Comparison of ENCODE assay signal across 2 cellular contexts in the genomic region with DNA sequence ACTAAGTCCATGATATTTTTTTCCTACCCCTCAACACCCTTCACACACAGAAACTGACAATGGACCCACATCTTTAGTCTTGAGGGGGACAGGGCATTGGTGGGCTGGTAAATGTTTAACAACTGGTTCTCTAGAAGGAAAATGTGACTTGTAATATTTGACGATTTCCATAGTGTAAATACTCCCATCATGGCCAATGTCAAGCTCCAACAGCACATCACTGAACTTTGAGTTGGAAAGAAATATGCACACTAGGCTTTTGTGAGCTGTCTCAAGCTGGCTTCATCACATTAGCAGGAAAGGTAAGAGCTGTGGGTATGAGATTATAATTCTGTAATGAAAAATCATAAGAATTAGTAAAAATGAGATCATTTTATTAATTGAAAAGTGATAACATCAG.
A peak's percentile ranks its signal among the peaks of the same experiment; 100 is the strongest.
TF ChIP-seq lines count a peak whose summit lies in the region.

No MANE protein-coding gene starts in this region.

TF ChIP-seq in HepG2, 621 proteins besides CTCF, POLR2A, EP300 and RAD21 (continued from another document and continues in another):
- TF ChIP-seq CEBPG (CRISPR knock-in tag; IDR thresholded peaks at IDR 0.05) (no peak), ZNF17 (CRISPR knock-in tag; IDR thresholded peaks at IDR 0.05) (no peak), IKZF1 (IDR thresholded peaks at IDR 0.05) (no peak), ZNF567 (CRISPR knock-in tag; IDR thresholded peaks at IDR 0.05; ENCODE audit: borderline replicate concordance) (no peak), ZSCAN12 (CRISPR knock-in tag; IDR thresholded peaks at IDR 0.05) (no peak), MZF1 (CRISPR knock-in tag; IDR thresholded peaks at IDR 0.05; ENCODE audit: borderline replicate concordance) (no peak), ATRX (CRISPR knock-in tag; IDR thresholded peaks at IDR 0.05; ENCODE audit: borderline replicate concordance) (no peak), XRCC5 (optimal IDR thresholded peaks at IDR 0.05; ENCODE audit: low read length) (no peak), ZFYVE20 (CRISPR knock-in tag; IDR thresholded peaks at IDR 0.05; ENCODE audit: borderline replicate concordance, low read depth) (no peak), SIN3B (IDR thresholded peaks at IDR 0.05; ENCODE audit: low read length) (no peak), ZBTB3 (CRISPR knock-in tag; IDR thresholded peaks at IDR 0.05; ENCODE audit: borderline replicate concordance, low read depth) (no peak), ZNF446 (CRISPR knock-in tag; IDR thresholded peaks at IDR 0.05) (no peak)
- TF ChIP-seq, protein P1, sequence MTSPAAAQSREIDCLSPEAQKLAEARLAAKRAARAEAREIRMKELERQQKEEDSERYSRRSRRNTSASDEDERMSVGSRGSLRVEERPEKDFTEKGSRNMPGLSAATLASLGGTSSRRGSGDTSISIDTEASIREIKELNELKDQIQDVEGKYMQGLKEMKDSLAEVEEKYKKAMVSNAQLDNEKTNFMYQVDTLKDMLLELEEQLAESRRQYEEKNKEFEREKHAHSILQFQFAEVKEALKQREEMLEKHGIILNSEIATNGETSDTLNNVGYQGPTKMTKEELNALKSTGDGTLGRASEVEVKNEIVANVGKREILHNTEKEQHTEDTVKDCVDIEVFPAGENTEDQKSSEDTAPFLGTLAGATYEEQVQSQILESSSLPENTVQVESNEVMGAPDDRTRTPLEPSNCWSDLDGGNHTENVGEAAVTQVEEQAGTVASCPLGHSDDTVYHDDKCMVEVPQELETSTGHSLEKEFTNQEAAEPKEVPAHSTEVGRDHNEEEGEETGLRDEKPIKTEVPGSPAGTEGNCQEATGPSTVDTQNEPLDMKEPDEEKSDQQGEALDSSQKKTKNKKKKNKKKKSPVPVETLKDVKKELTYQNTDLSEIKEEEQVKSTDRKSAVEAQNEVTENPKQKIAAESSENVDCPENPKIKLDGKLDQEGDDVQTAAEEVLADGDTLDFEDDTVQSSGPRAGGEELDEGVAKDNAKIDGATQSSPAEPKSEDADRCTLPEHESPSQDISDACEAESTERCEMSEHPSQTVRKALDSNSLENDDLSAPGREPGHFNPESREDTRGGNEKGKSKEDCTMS (CRISPR knock-in tag; conservative IDR thresholded peaks at IDR 0.05): no peak
- TF ChIP-seq, protein P2, sequence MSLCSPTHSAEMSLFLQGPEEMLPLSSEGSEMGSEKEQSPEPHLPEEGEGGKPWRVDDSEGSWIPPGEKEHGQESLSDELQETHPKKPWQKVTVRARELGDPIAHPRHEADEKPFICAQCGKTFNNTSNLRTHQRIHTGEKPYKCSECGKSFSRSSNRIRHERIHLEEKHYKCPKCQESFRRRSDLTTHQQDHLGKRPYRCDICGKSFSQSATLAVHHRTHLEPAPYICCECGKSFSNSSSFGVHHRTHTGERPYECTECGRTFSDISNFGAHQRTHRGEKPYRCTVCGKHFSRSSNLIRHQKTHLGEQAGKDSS (CRISPR knock-in tag; IDR thresholded peaks at IDR 0.05; ENCODE audit: borderline replicate concordance, low read depth): no peak
- TF ChIP-seq, protein P3, sequence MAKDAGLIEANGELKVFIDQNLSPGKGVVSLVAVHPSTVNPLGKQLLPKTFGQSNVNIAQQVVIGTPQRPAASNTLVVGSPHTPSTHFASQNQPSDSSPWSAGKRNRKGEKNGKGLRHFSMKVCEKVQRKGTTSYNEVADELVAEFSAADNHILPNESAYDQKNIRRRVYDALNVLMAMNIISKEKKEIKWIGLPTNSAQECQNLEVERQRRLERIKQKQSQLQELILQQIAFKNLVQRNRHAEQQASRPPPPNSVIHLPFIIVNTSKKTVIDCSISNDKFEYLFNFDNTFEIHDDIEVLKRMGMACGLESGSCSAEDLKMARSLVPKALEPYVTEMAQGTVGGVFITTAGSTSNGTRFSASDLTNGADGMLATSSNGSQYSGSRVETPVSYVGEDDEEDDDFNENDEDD (CRISPR knock-in tag; IDR thresholded peaks at IDR 0.05; ENCODE audit: borderline replicate concordance): no peak
- TF ChIP-seq, protein P4, sequence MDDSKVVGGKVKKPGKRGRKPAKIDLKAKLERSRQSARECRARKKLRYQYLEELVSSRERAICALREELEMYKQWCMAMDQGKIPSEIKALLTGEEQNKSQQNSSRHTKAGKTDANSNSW (CRISPR knock-in tag; IDR thresholded peaks at IDR 0.05; ENCODE audit: borderline replicate concordance): no peak
- TF ChIP-seq, protein P5, sequence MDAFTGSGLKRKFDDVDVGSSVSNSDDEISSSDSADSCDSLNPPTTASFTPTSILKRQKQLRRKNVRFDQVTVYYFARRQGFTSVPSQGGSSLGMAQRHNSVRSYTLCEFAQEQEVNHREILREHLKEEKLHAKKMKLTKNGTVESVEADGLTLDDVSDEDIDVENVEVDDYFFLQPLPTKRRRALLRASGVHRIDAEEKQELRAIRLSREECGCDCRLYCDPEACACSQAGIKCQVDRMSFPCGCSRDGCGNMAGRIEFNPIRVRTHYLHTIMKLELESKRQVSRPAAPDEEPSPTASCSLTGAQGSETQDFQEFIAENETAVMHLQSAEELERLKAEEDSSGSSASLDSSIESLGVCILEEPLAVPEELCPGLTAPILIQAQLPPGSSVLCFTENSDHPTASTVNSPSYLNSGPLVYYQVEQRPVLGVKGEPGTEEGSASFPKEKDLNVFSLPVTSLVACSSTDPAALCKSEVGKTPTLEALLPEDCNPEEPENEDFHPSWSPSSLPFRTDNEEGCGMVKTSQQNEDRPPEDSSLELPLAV (CRISPR knock-in tag; conservative IDR thresholded peaks at IDR 0.05; ENCODE audit: low read depth): no peak
- TF ChIP-seq, protein P6, sequence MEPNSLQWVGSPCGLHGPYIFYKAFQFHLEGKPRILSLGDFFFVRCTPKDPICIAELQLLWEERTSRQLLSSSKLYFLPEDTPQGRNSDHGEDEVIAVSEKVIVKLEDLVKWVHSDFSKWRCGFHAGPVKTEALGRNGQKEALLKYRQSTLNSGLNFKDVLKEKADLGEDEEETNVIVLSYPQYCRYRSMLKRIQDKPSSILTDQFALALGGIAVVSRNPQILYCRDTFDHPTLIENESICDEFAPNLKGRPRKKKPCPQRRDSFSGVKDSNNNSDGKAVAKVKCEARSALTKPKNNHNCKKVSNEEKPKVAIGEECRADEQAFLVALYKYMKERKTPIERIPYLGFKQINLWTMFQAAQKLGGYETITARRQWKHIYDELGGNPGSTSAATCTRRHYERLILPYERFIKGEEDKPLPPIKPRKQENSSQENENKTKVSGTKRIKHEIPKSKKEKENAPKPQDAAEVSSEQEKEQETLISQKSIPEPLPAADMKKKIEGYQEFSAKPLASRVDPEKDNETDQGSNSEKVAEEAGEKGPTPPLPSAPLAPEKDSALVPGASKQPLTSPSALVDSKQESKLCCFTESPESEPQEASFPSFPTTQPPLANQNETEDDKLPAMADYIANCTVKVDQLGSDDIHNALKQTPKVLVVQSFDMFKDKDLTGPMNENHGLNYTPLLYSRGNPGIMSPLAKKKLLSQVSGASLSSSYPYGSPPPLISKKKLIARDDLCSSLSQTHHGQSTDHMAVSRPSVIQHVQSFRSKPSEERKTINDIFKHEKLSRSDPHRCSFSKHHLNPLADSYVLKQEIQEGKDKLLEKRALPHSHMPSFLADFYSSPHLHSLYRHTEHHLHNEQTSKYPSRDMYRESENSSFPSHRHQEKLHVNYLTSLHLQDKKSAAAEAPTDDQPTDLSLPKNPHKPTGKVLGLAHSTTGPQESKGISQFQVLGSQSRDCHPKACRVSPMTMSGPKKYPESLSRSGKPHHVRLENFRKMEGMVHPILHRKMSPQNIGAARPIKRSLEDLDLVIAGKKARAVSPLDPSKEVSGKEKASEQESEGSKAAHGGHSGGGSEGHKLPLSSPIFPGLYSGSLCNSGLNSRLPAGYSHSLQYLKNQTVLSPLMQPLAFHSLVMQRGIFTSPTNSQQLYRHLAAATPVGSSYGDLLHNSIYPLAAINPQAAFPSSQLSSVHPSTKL (CRISPR knock-in tag; IDR thresholded peaks at IDR 0.05): peak; percentile 34; the same call in 1 of the 2 replicates

TF ChIP-seq in liver, 16 proteins besides CTCF, POLR2A, EP300 and RAD21 (continued from another document):
- TF ChIP-seq, protein P7, sequence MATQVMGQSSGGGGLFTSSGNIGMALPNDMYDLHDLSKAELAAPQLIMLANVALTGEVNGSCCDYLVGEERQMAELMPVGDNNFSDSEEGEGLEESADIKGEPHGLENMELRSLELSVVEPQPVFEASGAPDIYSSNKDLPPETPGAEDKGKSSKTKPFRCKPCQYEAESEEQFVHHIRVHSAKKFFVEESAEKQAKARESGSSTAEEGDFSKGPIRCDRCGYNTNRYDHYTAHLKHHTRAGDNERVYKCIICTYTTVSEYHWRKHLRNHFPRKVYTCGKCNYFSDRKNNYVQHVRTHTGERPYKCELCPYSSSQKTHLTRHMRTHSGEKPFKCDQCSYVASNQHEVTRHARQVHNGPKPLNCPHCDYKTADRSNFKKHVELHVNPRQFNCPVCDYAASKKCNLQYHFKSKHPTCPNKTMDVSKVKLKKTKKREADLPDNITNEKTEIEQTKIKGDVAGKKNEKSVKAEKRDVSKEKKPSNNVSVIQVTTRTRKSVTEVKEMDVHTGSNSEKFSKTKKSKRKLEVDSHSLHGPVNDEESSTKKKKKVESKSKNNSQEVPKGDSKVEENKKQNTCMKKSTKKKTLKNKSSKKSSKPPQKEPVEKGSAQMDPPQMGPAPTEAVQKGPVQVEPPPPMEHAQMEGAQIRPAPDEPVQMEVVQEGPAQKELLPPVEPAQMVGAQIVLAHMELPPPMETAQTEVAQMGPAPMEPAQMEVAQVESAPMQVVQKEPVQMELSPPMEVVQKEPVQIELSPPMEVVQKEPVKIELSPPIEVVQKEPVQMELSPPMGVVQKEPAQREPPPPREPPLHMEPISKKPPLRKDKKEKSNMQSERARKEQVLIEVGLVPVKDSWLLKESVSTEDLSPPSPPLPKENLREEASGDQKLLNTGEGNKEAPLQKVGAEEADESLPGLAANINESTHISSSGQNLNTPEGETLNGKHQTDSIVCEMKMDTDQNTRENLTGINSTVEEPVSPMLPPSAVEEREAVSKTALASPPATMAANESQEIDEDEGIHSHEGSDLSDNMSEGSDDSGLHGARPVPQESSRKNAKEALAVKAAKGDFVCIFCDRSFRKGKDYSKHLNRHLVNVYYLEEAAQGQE (IDR thresholded peaks at IDR 0.05): no peak
